Comparison of ENCODE assay signal across 22 cellular contexts in the genomic region with DNA sequence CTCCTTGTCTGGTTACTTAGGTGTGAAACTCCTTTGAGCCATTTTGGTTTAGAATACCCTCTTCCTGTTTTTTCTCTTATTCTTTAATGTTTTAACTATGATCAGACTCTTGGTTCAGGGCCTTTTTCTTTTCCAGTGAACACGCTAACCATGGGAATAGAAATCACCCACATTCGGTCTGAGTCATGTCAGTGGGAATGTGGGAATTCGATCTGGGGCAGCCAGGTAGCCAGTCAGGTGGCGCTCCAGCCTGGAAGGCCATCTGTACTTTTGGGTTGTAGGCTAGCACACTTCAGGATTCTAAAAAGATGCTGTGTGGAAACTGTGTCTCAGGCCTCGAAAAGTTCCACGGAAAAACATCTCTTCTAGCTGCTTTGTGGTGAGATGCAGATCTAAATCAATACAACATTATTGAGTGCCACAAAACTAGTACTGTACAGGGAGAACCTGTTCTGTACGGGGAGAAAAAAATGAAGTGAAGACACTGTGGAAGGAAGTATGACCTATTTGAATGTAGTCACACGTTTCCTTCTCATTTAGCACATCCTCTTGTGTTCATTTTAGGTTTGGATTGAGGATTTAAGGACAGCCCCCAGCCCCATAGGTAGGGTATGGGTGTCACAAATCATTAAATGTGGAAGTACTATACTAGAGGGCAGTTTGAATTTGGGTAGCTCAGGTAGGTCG. TPM values are rescaled to one million over a fixed set of nuclear protein-coding genes. Genes with fewer than 3 reads are reported as not detected.
DNase-seq lines count a peak whose midpoint lies in the region; ATAC-seq and TF ChIP-seq lines count a peak whose summit lies in the region.
"Had no signal": no experiment of that assay in that cellular context is flagged by ENCODE, and none has a peak within 500 bp of the region (broad histone marks: within the 10 kb centered on the region; RNA-seq: fewer than 3 reads in every experiment).

No MANE protein-coding gene starts in this region.

- intact Hi-C loops in stomach (cut with DNase I; ENCODE audit: low total_unique reads) = no loop called here

- H3K27ac Mint-ChIP-seq in IgD-negative memory B cell (no peak overlapping the region), type B pancreatic cell (peak overlapping the region; percentile 20)
- peak overlapping the region; percentile 6 for H3K27ac Mint-ChIP-seq in activated naive CD8-positive, alpha-beta T cell treated with anti-CD3 and anti-CD28 coated beads for 36 hours
- H3K27ac Mint-ChIP-seq: activated CD4-positive, alpha-beta T cell treated with anti-CD3 and anti-CD28 coated beads, Interleukin-2, amount 10 ng/mL, durations not matched to agents 7 days and 5 days; activated CD8-positive, alpha-beta memory T cell treated with anti-CD3 and anti-CD28 coated beads, Interleukin-2, amount 10 ng/mL, durations not matched to agents 7 days and 5 days; endodermal cell had no signal

- H3K4me3 ChIP-seq in stomach = no peak overlapping the region
- H3K4me3 ChIP-seq: colonic mucosa, esophagus muscularis mucosa, hepatocyte, upper lobe of right lung had no signal

- DNase-seq in activated naive CD8-positive, alpha-beta T cell treated with anti-CD3 and anti-CD28 coated beads for 36 hours = no peak
- DNase-seq in kidney tubule cell (ENCODE audit: low spot score) = peak; percentile 69
- DNase-seq in type B pancreatic cell (ENCODE audit: extremely low spot score, unreplicated experiment) = no peak
- no peak for DNase-seq in dermis blood vessel endothelial cell
- DNase-seq in stomach = no peak
- DNase-seq: activated CD4-positive, alpha-beta T cell treated with anti-CD3 and anti-CD28 coated beads, Interleukin-2, amount 10 ng/mL, durations not matched to agents 7 days and 5 days; activated CD8-positive, alpha-beta memory T cell treated with anti-CD3 and anti-CD28 coated beads, Interleukin-2, amount 10 ng/mL, durations not matched to agents 7 days and 5 days; activated naive CD4-positive, alpha-beta T cell treated with anti-CD3 and anti-CD28 coated beads, Interleukin-2, amount 50 U/mL, for 16 hours; colonic mucosa; endodermal cell; foreskin melanocyte; mesendoderm; NCI-H146; NCI-H446 treated with DMSO at 0.1 percent for 48 hours; NCI-H82; T1000; upper lobe of right lung had no signal

- no peak for TF ChIP-seq EP300 in stomach (IDR thresholded peaks at IDR 0.05)

- H3K4me1 Mint-ChIP-seq in IgD-negative memory B cell (peaks cover 17 to 18% (median 17%) of the 10 kb centered on the region in 3 donors), type B pancreatic cell (ENCODE audit: unreplicated experiment) (peaks cover 22% of the 10 kb centered on the region)
- H3K4me1 Mint-ChIP-seq in activated naive CD8-positive, alpha-beta T cell treated with anti-CD3 and anti-CD28 coated beads for 36 hours = peaks cover 28% of the 10 kb centered on the region

- H3K27me3 Mint-ChIP-seq in IgD-negative memory B cell (no peaks in the 10 kb centered on the region), type B pancreatic cell (no peaks in the 10 kb centered on the region)
- H3K27me3 Mint-ChIP-seq in activated naive CD8-positive, alpha-beta T cell treated with anti-CD3 and anti-CD28 coated beads for 36 hours = no peaks in the 10 kb centered on the region
- H3K27me3 Mint-ChIP-seq: activated CD4-positive, alpha-beta T cell treated with anti-CD3 and anti-CD28 coated beads, Interleukin-2, amount 10 ng/mL, durations not matched to agents 7 days and 5 days; activated CD8-positive, alpha-beta memory T cell treated with anti-CD3 and anti-CD28 coated beads, Interleukin-2, amount 10 ng/mL, durations not matched to agents 7 days and 5 days had no signal

- 79 to 84% (median 80%) methylated on average over 9 of the region's 9 CpGs for WGBS in stomach, 5 donors

- no peaks in the 10 kb centered on the region for H3K36me3 ChIP-seq in stomach
- H3K36me3 ChIP-seq: colonic mucosa, esophagus muscularis mucosa, upper lobe of right lung had no signal

- TF ChIP-seq CTCF in type B pancreatic cell (conservative IDR thresholded peaks at IDR 0.05) = no peak
- no peak for TF ChIP-seq CTCF in stomach (IDR thresholded peaks at IDR 0.05)

- no peak for ATAC-seq in HG03354 (IDR thresholded peaks at IDR 0.05; ENCODE audit: poor library complexity, severe bottlenecking, unreplicated experiment)
- ATAC-seq: activated CD8-positive, alpha-beta memory T cell treated with anti-CD3 and anti-CD28 coated beads, Interleukin-2, amount 10 ng/mL, durations not matched to agents 7 days and 5 days; left lobe of liver had no signal

- H3K9me3 Mint-ChIP-seq in IgD-negative memory B cell (peaks cover 0 to 2% (median 0%) of the 10 kb centered on the region in 3 donors), type B pancreatic cell (peaks cover 9% of the 10 kb centered on the region)
- H3K9me3 Mint-ChIP-seq in activated naive CD8-positive, alpha-beta T cell treated with anti-CD3 and anti-CD28 coated beads for 36 hours = no peaks in the 10 kb centered on the region
- H3K9me3 Mint-ChIP-seq: activated CD4-positive, alpha-beta T cell treated with anti-CD3 and anti-CD28 coated beads, Interleukin-2, amount 10 ng/mL, durations not matched to agents 7 days and 5 days; endodermal cell had no signal

- peaks cover 0 to 55% (median 12%) of the 10 kb centered on the region in 4 donors for H3K4me1 ChIP-seq in stomach

- no peak for TF ChIP-seq POLR2A in stomach (IDR thresholded peaks at IDR 0.05)

- H3K4me3 Mint-ChIP-seq in IgD-negative memory B cell = peak overlapping the region in 3 of 4 donors; percentile 15 to 63 (median 28)
- H3K4me3 Mint-ChIP-seq in activated naive CD8-positive, alpha-beta T cell treated with anti-CD3 and anti-CD28 coated beads for 36 hours = no peak overlapping the region
- H3K4me3 Mint-ChIP-seq in type B pancreatic cell = no peak overlapping the region
- H3K4me3 Mint-ChIP-seq: activated CD4-positive, alpha-beta T cell treated with anti-CD3 and anti-CD28 coated beads, Interleukin-2, amount 10 ng/mL, durations not matched to agents 7 days and 5 days; activated CD8-positive, alpha-beta memory T cell treated with anti-CD3 and anti-CD28 coated beads, Interleukin-2, amount 10 ng/mL, durations not matched to agents 7 days and 5 days; endodermal cell had no signal

- H3K36me3 Mint-ChIP-seq in IgD-negative memory B cell = peaks cover 2% of the 10 kb centered on the region
- peaks cover 7% of the 10 kb centered on the region for H3K36me3 Mint-ChIP-seq in activated naive CD8-positive, alpha-beta T cell treated with anti-CD3 and anti-CD28 coated beads for 36 hours
- no peaks in the 10 kb centered on the region for H3K36me3 Mint-ChIP-seq in type B pancreatic cell
- H3K36me3 Mint-ChIP-seq: activated CD8-positive, alpha-beta memory T cell treated with anti-CD3 and anti-CD28 coated beads, Interleukin-2, amount 10 ng/mL, durations not matched to agents 7 days and 5 days had no signal

- no peaks in the 10 kb centered on the region for H3K9me3 ChIP-seq in stomach
- H3K9me3 ChIP-seq: colonic mucosa, esophagus muscularis mucosa, upper lobe of right lung had no signal

- no peaks in the 10 kb centered on the region for H3K27me3 ChIP-seq in stomach
- H3K27me3 ChIP-seq: colonic mucosa, esophagus muscularis mucosa, hepatocyte, upper lobe of right lung had no signal

- no peak overlapping the region for H3K27ac ChIP-seq in stomach
- H3K27ac ChIP-seq: colonic mucosa, esophagus muscularis mucosa, hepatocyte, upper lobe of right lung had no signal

RNA-seq across cellular contexts. Expression of a gene that starts 36.4 kb away (rescaled TPM):
- 1.4 TPM for polyA plus RNA-seq in IgD-negative memory B cell
- 1 to 10 TPM; 5.4 TPM for total RNA-seq in activated naive CD8-positive, alpha-beta T cell treated with anti-CD3 and anti-CD28 coated beads for 36 hours
- 7.7 and 10.6 TPM in 2 replicates for total RNA-seq in type B pancreatic cell (ENCODE audit: low replicate concordance)
- total RNA-seq in dermis blood vessel endothelial cell = 7.9 and 8.5 TPM in 2 replicates
- total RNA-seq in stomach = 10 to 100 TPM in 3 of 5 donors, 1 to 10 TPM in 2; 1.2 to 37.1 (median 16.3) TPM
- 1 to 10 TPM; 1.5 to 4.0 (median 3.1) TPM for polyA plus RNA-seq in stomach

Comparison
In these comparisons a context has a peak if more than half of its experiments do, and no peak if none do; other contexts are left out.
1. H3K27ac Mint-ChIP-seq: peak in activated naive CD8-positive, alpha-beta T cell treated with anti-CD3 and anti-CD28 coated beads for 36 hours (single experiment) and type B pancreatic cell (single experiment); none in IgD-negative memory B cell (0 of 3).
2. H3K4me3 Mint-ChIP-seq: peak in IgD-negative memory B cell (3 of 4); none in activated naive CD8-positive, alpha-beta T cell treated with anti-CD3 and anti-CD28 coated beads for 36 hours (single experiment) and type B pancreatic cell (single experiment).